ENCODE assay signal across 9 cellular contexts in the genomic region with DNA sequence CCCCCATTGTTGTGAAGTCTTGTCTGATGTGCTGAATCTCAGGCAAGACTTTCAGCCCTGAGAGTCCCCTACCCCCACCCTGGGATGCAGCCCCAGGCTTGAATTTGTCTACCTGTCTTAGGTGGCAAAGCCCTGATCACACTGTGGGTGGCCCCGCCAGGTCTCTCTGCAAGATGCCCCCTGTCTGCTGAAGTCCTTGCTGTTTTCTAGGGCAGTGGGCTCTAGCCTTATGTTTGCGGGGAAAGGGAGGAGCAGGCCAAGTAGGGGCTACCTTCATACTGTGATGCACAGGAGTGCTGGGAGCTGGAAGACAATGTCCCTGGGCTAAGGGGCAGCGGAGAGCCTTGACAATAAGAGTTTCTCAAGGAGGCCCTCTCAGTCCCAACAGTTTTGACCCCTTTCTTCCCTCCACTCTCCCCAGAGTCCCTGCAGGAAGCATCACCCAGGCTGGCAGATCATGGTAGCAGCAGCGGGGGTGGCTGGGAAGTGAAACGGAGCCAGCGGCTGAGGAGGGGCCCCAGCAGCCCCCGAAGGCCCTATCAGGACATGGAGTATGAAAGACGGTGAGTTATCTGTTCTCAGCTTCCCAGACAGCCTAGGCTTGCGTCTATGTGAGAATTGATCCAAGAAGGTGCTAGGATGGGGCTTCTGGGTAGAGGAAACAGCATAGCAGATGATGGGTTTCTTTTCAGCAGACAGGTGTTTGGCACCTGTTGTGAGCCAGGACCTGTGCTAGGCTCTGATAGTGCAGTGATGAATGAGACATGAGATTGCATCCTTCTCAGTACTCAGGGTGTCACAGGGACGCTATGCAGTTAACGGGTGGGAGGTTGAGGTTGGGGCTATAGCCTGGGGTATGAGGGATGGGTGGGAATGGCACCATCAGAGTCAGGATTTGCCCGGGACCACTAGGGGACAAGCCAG. TPM values are rescaled to one million over a fixed set of nuclear protein-coding genes. Genes with fewer than 3 reads are reported as not detected.
DNase-seq lines count a peak whose midpoint lies in the region; ATAC-seq and TF ChIP-seq lines count a peak whose summit lies in the region.
"Had no signal": no experiment of that assay in that cellular context is flagged by ENCODE, and none has a peak within 500 bp of the region (broad histone marks: within the 10 kb centered on the region; RNA-seq: fewer than 3 reads in every experiment).

No MANE protein-coding gene starts in this region.

- H3K36me3 ChIP-seq in suprapubic skin, result peaks cover 7% of the 10 kb centered on the region

- POLR2A ChIA-PET in activated CD8-positive, alpha-beta T cell treated with anti-CD3 and anti-CD28 coated beads, Interleukin-2, amount 10 ng/mL, durations not matched to agents 7 days and 5 days (lab: Charles Lee), result no interaction called here

- TF ChIP-seq POLR2A in suprapubic skin (IDR thresholded peaks at IDR 0.05), result no peak

- DNase-seq in activated T-cell treated with anti-CD3 and anti-CD28 coated beads, Interleukin-2, amount 50 U/mL, for 4 hours, result no peak
- no peak for DNase-seq in activated T-cell treated with anti-CD3 and anti-CD28 coated beads, Interleukin-2, amount 50 U/mL, for 48 hours
- DNase-seq in activated CD8-positive, alpha-beta T cell treated with anti-CD3 and anti-CD28 coated beads, Interleukin-2, amount 10 ng/mL, durations not matched to agents 7 days and 5 days, result no peak
- DNase-seq in glutamatergic neuron (no peak), suprapubic skin (ENCODE audit: low spot score in 2 of 2) (no peak), SKM-1 (lab: John Stamatoyannopoulos, UW; ENCODE audit: unreplicated experiment) (no peak)
- DNase-seq: activated effector memory CD4-positive, alpha-beta T cell treated with Interleukin-2 at 50 U/mL for 16 hours had no signal

- H3K4me3 Mint-ChIP-seq in activated T-cell treated with anti-CD3 and anti-CD28 coated beads, Interleukin-2, amount 50 U/mL, for 4 hours, result peak overlapping the region; percentile 99
- H3K4me3 Mint-ChIP-seq in activated CD8-positive, alpha-beta T cell treated with anti-CD3 and anti-CD28 coated beads, Interleukin-2, amount 10 ng/mL, durations not matched to agents 7 days and 5 days, result peak overlapping the region; percentile 98
- H3K4me3 Mint-ChIP-seq in glutamatergic neuron (ENCODE audit: unreplicated experiment), result peak overlapping the region; percentile 78

- H3K9me3 Mint-ChIP-seq in activated T-cell treated with anti-CD3 and anti-CD28 coated beads, Interleukin-2, amount 50 U/mL, for 4 hours, result no peaks in the 10 kb centered on the region
- H3K9me3 Mint-ChIP-seq in activated CD8-positive, alpha-beta T cell treated with anti-CD3 and anti-CD28 coated beads, Interleukin-2, amount 10 ng/mL, durations not matched to agents 7 days and 5 days (ENCODE audit: insufficient read depth), result no peaks in the 10 kb centered on the region
- H3K9me3 Mint-ChIP-seq in glutamatergic neuron (ENCODE audit: unreplicated experiment), result peaks cover 7% of the 10 kb centered on the region

- TF ChIP-seq CTCF in glutamatergic neuron (IDR thresholded peaks at IDR 0.05; ENCODE audit: partially characterized antibody, unreplicated experiment) (no peak), suprapubic skin (IDR thresholded peaks at IDR 0.05) (no peak)

- 83% methylated on average over 11 of the region's 12 CpGs for WGBS in suprapubic skin

- no peak overlapping the region for H3K27ac ChIP-seq in suprapubic skin

- no peaks in the 10 kb centered on the region for H3K27me3 Mint-ChIP-seq in activated T-cell treated with anti-CD3 and anti-CD28 coated beads, Interleukin-2, amount 50 U/mL, for 4 hours (ENCODE audit: low read depth)
- H3K27me3 Mint-ChIP-seq in activated CD8-positive, alpha-beta T cell treated with anti-CD3 and anti-CD28 coated beads, Interleukin-2, amount 10 ng/mL, durations not matched to agents 7 days and 5 days (ENCODE audit: low read depth), result no peaks in the 10 kb centered on the region
- peaks cover 7% of the 10 kb centered on the region for H3K27me3 Mint-ChIP-seq in glutamatergic neuron (ENCODE audit: unreplicated experiment)

- no peaks in the 10 kb centered on the region for H3K27me3 ChIP-seq in suprapubic skin

- peaks cover 12% of the 10 kb centered on the region for H3K36me3 Mint-ChIP-seq in activated T-cell treated with anti-CD3 and anti-CD28 coated beads, Interleukin-2, amount 50 U/mL, for 4 hours (ENCODE audit: insufficient read depth)
- peaks cover 35% of the 10 kb centered on the region for H3K36me3 Mint-ChIP-seq in activated CD8-positive, alpha-beta T cell treated with anti-CD3 and anti-CD28 coated beads, Interleukin-2, amount 10 ng/mL, durations not matched to agents 7 days and 5 days (ENCODE audit: low read depth)
- no peaks in the 10 kb centered on the region for H3K36me3 Mint-ChIP-seq in glutamatergic neuron (ENCODE audit: unreplicated experiment)

- H3K4me1 ChIP-seq in suprapubic skin, result peaks cover 25% of the 10 kb centered on the region

- no peak for TF ChIP-seq EP300 in suprapubic skin (IDR thresholded peaks at IDR 0.05)

- CTCF ChIA-PET in activated CD8-positive, alpha-beta T cell treated with anti-CD3 and anti-CD28 coated beads, Interleukin-2, amount 10 ng/mL, durations not matched to agents 7 days and 5 days (lab: Charles Lee), result no interaction called here

- no peaks in the 10 kb centered on the region for H3K9me3 ChIP-seq in suprapubic skin

- H3K4me3 ChIP-seq in suprapubic skin, result peak overlapping the region; percentile 65

- ATAC-seq in activated T-cell treated with anti-CD3 and anti-CD28 coated beads, Interleukin-2, amount 50 U/mL, for 4 hours, result no peak
- no peak for ATAC-seq in activated CD8-positive, alpha-beta T cell treated with anti-CD3 and anti-CD28 coated beads, Interleukin-2, amount 10 ng/mL, durations not matched to agents 7 days and 5 days
- ATAC-seq in GM19463 (IDR thresholded peaks at IDR 0.05; ENCODE audit: unreplicated experiment), result no peak
- ATAC-seq in HG03175 (IDR thresholded peaks at IDR 0.05; ENCODE audit: unreplicated experiment), result no peak

- no peak overlapping the region for H3K27ac Mint-ChIP-seq in activated CD8-positive, alpha-beta T cell treated with anti-CD3 and anti-CD28 coated beads, Interleukin-2, amount 10 ng/mL, durations not matched to agents 7 days and 5 days
- H3K27ac Mint-ChIP-seq in glutamatergic neuron (ENCODE audit: unreplicated experiment), result peak overlapping the region; percentile 20

- H3K4me1 Mint-ChIP-seq in activated T-cell treated with anti-CD3 and anti-CD28 coated beads, Interleukin-2, amount 50 U/mL, for 4 hours (ENCODE audit: low read depth), result peaks cover 24% of the 10 kb centered on the region
- peaks cover 29% of the 10 kb centered on the region for H3K4me1 Mint-ChIP-seq in activated CD8-positive, alpha-beta T cell treated with anti-CD3 and anti-CD28 coated beads, Interleukin-2, amount 10 ng/mL, durations not matched to agents 7 days and 5 days (ENCODE audit: low read depth)
- peaks cover 2% of the 10 kb centered on the region for H3K4me1 Mint-ChIP-seq in glutamatergic neuron (ENCODE audit: low read depth, unreplicated experiment)

RNA-seq across cellular contexts. Expression of gene RBM10, which starts 2.2 kb away (rescaled TPM):
- 10 to 100 TPM; 77.7 to 83.4 (median 81.4) TPM for total RNA-seq in activated T-cell treated with anti-CD3 and anti-CD28 coated beads, Interleukin-2, amount 50 U/mL, for 4 hours
- total RNA-seq in activated CD8-positive, alpha-beta T cell treated with anti-CD3 and anti-CD28 coated beads, Interleukin-2, amount 10 ng/mL, durations not matched to agents 7 days and 5 days, result 10 to 100 TPM; 62.2 to 64.1 TPM
- total RNA-seq in glutamatergic neuron (ENCODE audit: unreplicated experiment) (74.6 TPM), suprapubic skin (10 to 100 TPM; 27.9 to 33.1 (median 30.2) TPM)

RNA-seq across cellular contexts. Expression of gene NDUFB11, which starts 2.7 kb away (rescaled TPM):
- total RNA-seq in activated T-cell treated with anti-CD3 and anti-CD28 coated beads, Interleukin-2, amount 50 U/mL, for 4 hours, result 100 to 1,000 TPM in 2 of 3 donors, 10 to 100 TPM in 1; 95.3 to 103 (median 100) TPM
- 100 to 1,000 TPM in 1 of 2 experiments, 10 to 100 TPM in 1; 92.9 to 103 TPM for total RNA-seq in activated CD8-positive, alpha-beta T cell treated with anti-CD3 and anti-CD28 coated beads, Interleukin-2, amount 10 ng/mL, durations not matched to agents 7 days and 5 days
- total RNA-seq in glutamatergic neuron (ENCODE audit: unreplicated experiment) (161 TPM), suprapubic skin (10 to 100 TPM; 28.0 to 67.3 (median 51.7) TPM)

RNA-seq across cellular contexts. Expression of gene UBA1, which starts 46.4 kb away (rescaled TPM):
- 100 to 1,000 TPM; 236 to 281 (median 254) TPM for total RNA-seq in activated T-cell treated with anti-CD3 and anti-CD28 coated beads, Interleukin-2, amount 50 U/mL, for 4 hours
- total RNA-seq in activated CD8-positive, alpha-beta T cell treated with anti-CD3 and anti-CD28 coated beads, Interleukin-2, amount 10 ng/mL, durations not matched to agents 7 days and 5 days, result 100 to 1,000 TPM; 186 to 189 TPM
- total RNA-seq in glutamatergic neuron (ENCODE audit: unreplicated experiment) (503 TPM), suprapubic skin (100 to 1,000 TPM; 146 to 186 (median 157) TPM)
